Comparison of ENCODE assay signal across 8 cellular contexts in the genomic region with DNA sequence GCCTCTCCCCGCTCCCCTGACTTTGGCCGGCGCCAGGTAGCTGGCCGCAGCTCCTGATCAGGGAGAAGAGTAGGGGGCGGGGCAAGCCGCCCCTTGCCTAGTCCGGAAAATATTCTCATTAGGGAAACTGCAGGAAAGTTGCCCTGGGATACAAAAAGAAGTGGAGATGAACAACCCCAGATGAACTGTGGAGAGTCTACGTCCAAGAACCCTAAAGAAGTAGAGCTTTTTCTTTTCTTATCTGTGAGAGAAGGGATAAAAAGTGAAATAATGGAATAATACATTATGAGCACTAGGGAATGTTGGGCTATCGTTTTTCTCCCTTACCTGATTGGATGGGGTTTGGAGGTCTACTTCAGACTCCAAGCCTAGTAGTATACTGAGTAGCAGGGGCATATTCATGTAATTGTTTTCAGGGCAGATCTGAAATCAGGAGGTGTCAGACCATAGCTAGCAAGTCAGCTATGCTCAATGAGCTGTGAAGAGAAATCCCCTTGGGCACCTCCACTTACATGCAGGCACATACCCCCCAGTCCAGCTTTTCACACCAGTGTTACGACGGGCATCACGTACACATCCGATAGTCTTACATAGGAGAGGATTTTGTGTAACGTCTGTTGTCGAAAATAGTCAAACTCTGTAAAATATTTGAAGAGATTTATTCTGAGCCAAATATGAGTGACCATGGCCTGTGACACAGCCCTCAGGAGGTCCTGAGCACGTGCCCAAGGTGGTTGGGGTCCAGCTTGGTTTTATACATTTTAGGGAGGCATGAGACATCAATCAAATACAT. TPM values are rescaled to one million over a fixed set of nuclear protein-coding genes. Genes with fewer than 3 reads are reported as not detected.
DNase-seq lines count a peak whose midpoint lies in the region; ATAC-seq and TF ChIP-seq lines count a peak whose summit lies in the region.

No MANE protein-coding gene starts in this region.

- peak overlapping the region; percentile 62 to 75 (median 71) for H3K4me3 ChIP-seq in stomach

- H3K27ac Mint-ChIP-seq in activated CD4-positive, alpha-beta T cell treated with anti-CD3 and anti-CD28 coated beads for 36 hours, result peak overlapping the region; percentile 83
- H3K27ac Mint-ChIP-seq in activated CD4-positive, alpha-beta memory T cell treated with anti-CD3 and anti-CD28 coated beads for 36 hours, result peak overlapping the region; percentile 85

- DNase-seq in activated CD4-positive, alpha-beta T cell treated with anti-CD3 and anti-CD28 coated beads for 36 hours, result no peak
- no peak for DNase-seq in activated CD4-positive, alpha-beta T cell treated with anti-CD3 and anti-CD28 coated beads for 48 hours
- no peak for DNase-seq in activated CD4-positive, alpha-beta memory T cell treated with anti-CD3 and anti-CD28 coated beads for 36 hours
- DNase-seq in iPS-NIHi7 (ENCODE audit: extremely low spot score), result peak; percentile 68
- no peak for DNase-seq in stomach
- DNase-seq in DMS153 treated with DMSO at 0.1 percent for 48 hours (lab: John Stamatoyannopoulos, UW; ENCODE audit: unreplicated experiment), result no peak
- no peak for DNase-seq in stimulated activated CD4-positive, alpha-beta T cell treated with anti-CD3 and anti-CD28 coated beads, Interleukin-2, amount 100 ng/mL, for 24 hours

- intact Hi-C loops in activated CD4-positive, alpha-beta T cell treated with anti-CD3 and anti-CD28 coated beads for 36 hours (cut with DNase I, micrococcal nuclease), result loop anchor here (1.0 to 10.0 kb wide), 11 partner anchors 11 to 969 kb away; a partner anchor contains a TSS
- intact Hi-C loops in activated CD4-positive, alpha-beta memory T cell treated with anti-CD3 and anti-CD28 coated beads for 36 hours (cut with micrococcal nuclease), result loop anchor here (2.0 to 5.0 kb wide), 7 partner anchors 65 to 969 kb away; a partner anchor contains a TSS
- intact Hi-C loops in stomach (cut with DNase I; ENCODE audit: low total_unique reads), result no loop called here

- no peak for TF ChIP-seq EP300 in stomach (IDR thresholded peaks at IDR 0.05)

- POLR2A ChIA-PET in activated CD4-positive, alpha-beta T cell treated with anti-CD3 and anti-CD28 coated beads for 36 hours (lab: Charles Lee), result interaction anchor here (0.6 to 2.4 kb wide), 5 partner anchors 14 to 86 kb away, joined by 3 to 9 read pairs (median 6); no protein-coding TSS in a partner anchor
- POLR2A ChIA-PET in activated CD4-positive, alpha-beta memory T cell treated with anti-CD3 and anti-CD28 coated beads for 36 hours (lab: Charles Lee), result interaction anchor here (1.0 to 3.7 kb wide), 7 partner anchors 13 to 51 kb away, joined by 3 to 25 read pairs (median 6); no protein-coding TSS in a partner anchor

- H3K4me1 ChIP-seq in stomach, result peaks cover 4 to 33% (median 27%) of the 10 kb centered on the region in 4 donors

- ATAC-seq in activated CD4-positive, alpha-beta T cell treated with anti-CD3 and anti-CD28 coated beads for 36 hours, result no peak
- ATAC-seq in HG03108 (IDR thresholded peaks at IDR 0.05; ENCODE audit: unreplicated experiment), result peak; percentile 17

- TF ChIP-seq CTCF in stomach (IDR thresholded peaks at IDR 0.05), result no peak

- no peaks in the 10 kb centered on the region for H3K9me3 Mint-ChIP-seq in activated CD4-positive, alpha-beta T cell treated with anti-CD3 and anti-CD28 coated beads for 36 hours (ENCODE audit: low read depth)
- no peaks in the 10 kb centered on the region for H3K9me3 Mint-ChIP-seq in activated CD4-positive, alpha-beta memory T cell treated with anti-CD3 and anti-CD28 coated beads for 36 hours

- no peaks in the 10 kb centered on the region for H3K27me3 ChIP-seq in stomach

- CTCF ChIA-PET in activated CD4-positive, alpha-beta T cell treated with anti-CD3 and anti-CD28 coated beads for 36 hours (lab: Charles Lee), result interaction anchor here (0.6 to 1.0 kb wide), 6 partner anchors 12 to 676 kb away, joined by 3 to 5 read pairs (median 3); no protein-coding TSS in a partner anchor
- CTCF ChIA-PET in activated CD4-positive, alpha-beta memory T cell treated with anti-CD3 and anti-CD28 coated beads for 36 hours (lab: Charles Lee), result interaction anchor here (1.0 to 4.6 kb wide), 5 partner anchors 14 to 266 kb away, joined by 3 to 23 read pairs (median 4); no protein-coding TSS in a partner anchor

- 35 to 40% (median 36%) methylated on average over 16 of the region's 16 CpGs for WGBS in stomach, 5 donors

- H3K4me3 Mint-ChIP-seq in activated CD4-positive, alpha-beta T cell treated with anti-CD3 and anti-CD28 coated beads for 36 hours, result peak overlapping the region; percentile 75
- H3K4me3 Mint-ChIP-seq in activated CD4-positive, alpha-beta memory T cell treated with anti-CD3 and anti-CD28 coated beads for 36 hours, result peak overlapping the region; percentile 77

- peaks cover 19% of the 10 kb centered on the region for H3K4me1 Mint-ChIP-seq in activated CD4-positive, alpha-beta T cell treated with anti-CD3 and anti-CD28 coated beads for 36 hours
- H3K4me1 Mint-ChIP-seq in activated CD4-positive, alpha-beta memory T cell treated with anti-CD3 and anti-CD28 coated beads for 36 hours (ENCODE audit: low read depth), result peaks cover 20% of the 10 kb centered on the region

- no peaks in the 10 kb centered on the region for H3K27me3 Mint-ChIP-seq in activated CD4-positive, alpha-beta T cell treated with anti-CD3 and anti-CD28 coated beads for 36 hours
- H3K27me3 Mint-ChIP-seq in activated CD4-positive, alpha-beta memory T cell treated with anti-CD3 and anti-CD28 coated beads for 36 hours, result no peaks in the 10 kb centered on the region

- no peaks in the 10 kb centered on the region for H3K9me3 ChIP-seq in stomach

- H3K36me3 ChIP-seq in stomach, result peaks cover 0 to 7% (median 0%) of the 10 kb centered on the region in 4 donors

- peak overlapping the region; percentile 96 to 100 (median 98) for H3K27ac ChIP-seq in stomach

- no peak for TF ChIP-seq POLR2A in stomach (IDR thresholded peaks at IDR 0.05)

- peaks cover 10% of the 10 kb centered on the region for H3K36me3 Mint-ChIP-seq in activated CD4-positive, alpha-beta T cell treated with anti-CD3 and anti-CD28 coated beads for 36 hours (ENCODE audit: low read depth)
- H3K36me3 Mint-ChIP-seq in activated CD4-positive, alpha-beta memory T cell treated with anti-CD3 and anti-CD28 coated beads for 36 hours, result peaks cover 9% of the 10 kb centered on the region

RNA-seq across cellular contexts. Expression of a gene that starts 1.7 kb away (rescaled TPM):
- 1 to 10 TPM; 7.3 to 9.2 TPM for total RNA-seq in activated CD4-positive, alpha-beta T cell treated with anti-CD3 and anti-CD28 coated beads for 36 hours
- 1 to 10 TPM; 8.8 to 8.9 TPM for total RNA-seq in activated CD4-positive, alpha-beta memory T cell treated with anti-CD3 and anti-CD28 coated beads for 36 hours
- total RNA-seq in stomach, result 10 to 100 TPM in 2 of 5 donors, 1 to 10 TPM in 3; 1.0 to 50.0 (median 8.3) TPM
- polyA plus RNA-seq in stomach, result 1 to 10 TPM; 2.4 to 3.1 (median 2.9) TPM
